Comparison of ENCODE assay signal across 13 cellular contexts in the genomic region with DNA sequence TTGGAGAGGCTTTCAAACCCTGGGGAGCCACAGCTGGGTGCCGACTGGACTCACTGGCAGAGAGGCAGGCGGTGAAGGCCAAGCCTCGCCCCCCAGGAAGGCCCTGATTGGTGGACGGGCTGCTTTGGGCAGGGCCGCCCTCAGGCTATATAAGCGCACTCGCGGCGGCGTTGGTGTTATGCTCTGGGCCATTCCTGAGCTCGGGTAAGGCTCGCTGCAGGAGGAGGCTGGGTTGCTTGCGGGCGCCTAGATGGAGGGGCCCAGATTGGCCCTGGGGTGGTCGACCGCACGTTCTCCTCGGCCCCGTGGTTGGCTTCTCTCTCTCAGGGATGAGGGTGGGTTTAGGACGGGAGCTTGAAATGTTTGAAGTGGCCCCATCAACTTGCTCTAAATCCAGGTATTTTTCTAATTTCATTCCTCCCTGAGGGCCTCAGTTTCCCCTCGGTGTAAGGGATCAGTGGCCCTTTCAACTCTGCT. TPM values are rescaled to one million over a fixed set of nuclear protein-coding genes. Genes with fewer than 3 reads are reported as not detected.
A peak's percentile ranks its signal among the peaks of the same experiment; 100 is the strongest.
DNase-seq lines count a peak whose midpoint lies in the region; ATAC-seq, FAIRE-seq and TF ChIP-seq lines count a peak whose summit lies in the region.
"Had no signal": no experiment of that assay in that cellular context is flagged by ENCODE, and none has a peak within 500 bp of the region (broad histone marks: within the 10 kb centered on the region; RNA-seq: fewer than 3 reads in every experiment).

A gene with protein sequence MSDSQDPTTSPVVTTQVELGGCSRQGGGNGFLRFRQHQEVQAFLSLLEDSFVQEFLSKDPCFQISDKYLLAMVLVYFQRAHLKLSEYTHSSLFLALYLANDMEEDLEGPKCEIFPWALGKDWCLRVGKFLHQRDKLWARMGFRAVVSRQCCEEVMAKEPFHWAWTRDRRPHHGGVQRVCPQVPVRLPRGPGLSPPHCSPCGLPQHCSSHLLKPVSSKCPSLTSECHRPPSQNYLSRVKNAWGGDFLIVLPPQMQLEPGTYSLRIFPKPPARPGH (plus strand): TSS at position 176 of the 477 bp plus-strand sequence. CDS start 1,125 bp downstream, outside the sequence.

- no peaks in the 10 kb centered on the region for H3K27me3 Mint-ChIP-seq in T-cell
- H3K27me3 Mint-ChIP-seq: T-helper 17 cell had no signal

- TF ChIP-seq POLR2A in HepG2 (IDR thresholded peaks at IDR 0.05; ENCODE audit: insufficient read depth in 1 of 2, low read depth in 2 of 2, low read length in 2 of 2) (peak; percentile 38 to 58; a peak in 3 of 4 replicates), right lobe of liver (IDR thresholded peaks at IDR 0.05) (no peak)

- TF ChIP-seq EP300 in HepG2 (IDR thresholded peaks at IDR 0.05; ENCODE audit: low read depth in 2 of 2, low read length in 2 of 2): no peak
- no peak for TF ChIP-seq EP300 in HepG2 (CRISPR knock-in tag; IDR thresholded peaks at IDR 0.05; ENCODE audit: borderline replicate concordance)

- WGBS in HepG2 (ENCODE audit: low lambda C conversion rate): 59% methylated on average over 1 of the region's 21 CpGs
- WGBS in right lobe of liver (ENCODE audit: insufficient coverage, low coverage, low lambda C conversion rate, missing lambda C conversion rate): no CpG with 5 or more reads among the region's 21 CpGs

- H3K4me1 ChIP-seq in HepG2 (ENCODE audit: insufficient read depth, low read length): peaks cover 80% of the 10 kb centered on the region
- peaks cover 0 to 7% (median 2%) of the 10 kb centered on the region in 4 donors for H3K4me1 ChIP-seq in right lobe of liver

- in situ Hi-C loops in HepG2 (cut with HindIII; ENCODE audit: extremely low pct_ligation_motif_present, low pct_unique_long_range_greater_than_20kb): no loop called here

- peaks cover 0 to 8% (median 3%) of the 10 kb centered on the region in 3 donors for H3K4me1 Mint-ChIP-seq in T-cell

- H2AFZ ChIP-seq in HepG2 (ENCODE audit: low read length): peak within 1 kb of the TSS; percentile 93

- no peaks in the 10 kb centered on the region for H4K20me1 ChIP-seq in HepG2 (ENCODE audit: insufficient read depth, low read length)

- DNase-seq in HepG2 (ENCODE audit: low spot score): peak; percentile 25
- no peak for DNase-seq in right lobe of liver
- no peak for DNase-seq in T-cell
- peak; percentile 83 for DNase-seq in iPS-NIHi7 (ENCODE audit: extremely low spot score)
- DNase-seq in amniotic stem cell (lab: John Stamatoyannopoulos, UW): no peak
- DNase-seq: activated gamma-delta T cell treated with Interleukin-2 at 50 U/mL for 16 hours, C1 segment of cervical spinal cord, NCI-H2171 treated with DMSO at 0.1 percent for 48 hours, T-helper 17 cell had no signal

- peak within 1 kb of the TSS in 2 of 3 experiments; percentile 15 to 30; a peak in 2 of 6 replicates for H3K4me3 ChIP-seq in HepG2 (replicated peaks in 1 of 3; ENCODE audit: insufficient read depth in 1 of 3, low read depth in 2 of 3, low read length in 3 of 3)
- H3K4me3 ChIP-seq in right lobe of liver: no peak within 1 kb of the TSS

- H3K4me2 ChIP-seq in HepG2 (ENCODE audit: low read depth, low read length): peak within 1 kb of the TSS; percentile 21

- no peaks in the 10 kb centered on the region for H3K9me3 ChIP-seq in HepG2 (ENCODE audit: low read length)
- H3K9me3 ChIP-seq in right lobe of liver: no peaks in the 10 kb centered on the region

- H3K27ac ChIP-seq in HepG2 (ENCODE audit: extremely low read length, insufficient read depth, low read length) (peak within 1 kb of the TSS; percentile 55), right lobe of liver (peak within 1 kb of the TSS in 1 of 3 donors; percentile 13)

- H3K27me3 ChIP-seq in HepG2 (ENCODE audit: control insufficient read depth in 1 of 2, insufficient read depth in 2 of 2, low read length in 2 of 2) (no peaks in the 10 kb centered on the region), right lobe of liver (no peaks in the 10 kb centered on the region)

- CTCF ChIA-PET in HepG2 (lab: Yijun Ruan, JAX; ENCODE audit: low intra/inter-chr PET ratio, low total read pairs): no interaction called here
- CTCF ChIA-PET in T-cell (lab: Charles Lee): no interaction called here

- intact Hi-C loops in HepG2 (cut with micrococcal nuclease; ENCODE audit: unreplicated experiment) (no loop called here), right lobe of liver (cut with DNase I) (no loop called here)

- POLR2A ChIA-PET in HepG2 (lab: Yijun Ruan, JAX): interaction anchor here (0.7 to 6.5 kb wide), 9 partner anchors 10 to 112 kb away, joined by 3 to 74 read pairs (median 5); a partner anchor contains a TSS
- POLR2A ChIA-PET in T-cell (lab: Charles Lee): no interaction called here

- no peaks in the 10 kb centered on the region for H3K79me2 ChIP-seq in HepG2 (ENCODE audit: insufficient read depth, low read length)

- H3K36me3 ChIP-seq in HepG2 (replicated peaks in 1 of 2; ENCODE audit: control insufficient read depth in 1 of 2, insufficient read depth in 2 of 2, low read length in 2 of 2) (no peaks in the 10 kb centered on the region), right lobe of liver (no peaks in the 10 kb centered on the region)

- H3K9me3 Mint-ChIP-seq in T-cell: no peaks in the 10 kb centered on the region

- H3K36me3 Mint-ChIP-seq in T-cell: no peaks in the 10 kb centered on the region

- H3K9ac ChIP-seq in HepG2 (ENCODE audit: insufficient read depth, low read depth, low read length): peak within 1 kb of the TSS; percentile 49; the same call in 1 of the 2 replicates

- no TSS peak for BruUV-seq in HepG2 (replicated peaks; lab: Mats Ljungman, UMichigan)

- no peak within 1 kb of the TSS for H3K4me3 Mint-ChIP-seq in T-cell
- H3K4me3 Mint-ChIP-seq: T-helper 17 cell had no signal

- FAIRE-seq in HepG2 (lab: Jason Lieb, UNC): no peak
- FAIRE-seq: HTR-8/SVneo had no signal

- peak within 1 kb of the TSS; percentile 67 to 78 for H3K27ac Mint-ChIP-seq in T-cell
- H3K27ac Mint-ChIP-seq: T-helper 17 cell had no signal

- no peak for TF ChIP-seq RAD21 in HepG2 (CRISPR knock-in tag; IDR thresholded peaks at IDR 0.05)

- TF ChIP-seq CTCF in HepG2 (CRISPR knock-in tag; IDR thresholded peaks at IDR 0.05): no peak
- TF ChIP-seq CTCF in right lobe of liver (IDR thresholded peaks at IDR 0.05): no peak

- peak; percentile 36 for ATAC-seq in HepG2
- ATAC-seq in right lobe of liver: no peak
- ATAC-seq in T-cell (replicated peaks in 1 of 4): no peak
- ATAC-seq in HG02870 (IDR thresholded peaks at IDR 0.05; ENCODE audit: unreplicated experiment): no peak
- ATAC-seq in GM18517 (IDR thresholded peaks at IDR 0.05; ENCODE audit: unreplicated experiment): no peak
- ATAC-seq in HG03457 (IDR thresholded peaks at IDR 0.05; ENCODE audit: unreplicated experiment): no peak
- ATAC-seq: T-helper 17 cell had no signal

TF ChIP-seq in HepG2, 621 proteins besides CTCF, POLR2A, EP300 and RAD21 (continues in another document):
- TF ChIP-seq, protein P1, sequence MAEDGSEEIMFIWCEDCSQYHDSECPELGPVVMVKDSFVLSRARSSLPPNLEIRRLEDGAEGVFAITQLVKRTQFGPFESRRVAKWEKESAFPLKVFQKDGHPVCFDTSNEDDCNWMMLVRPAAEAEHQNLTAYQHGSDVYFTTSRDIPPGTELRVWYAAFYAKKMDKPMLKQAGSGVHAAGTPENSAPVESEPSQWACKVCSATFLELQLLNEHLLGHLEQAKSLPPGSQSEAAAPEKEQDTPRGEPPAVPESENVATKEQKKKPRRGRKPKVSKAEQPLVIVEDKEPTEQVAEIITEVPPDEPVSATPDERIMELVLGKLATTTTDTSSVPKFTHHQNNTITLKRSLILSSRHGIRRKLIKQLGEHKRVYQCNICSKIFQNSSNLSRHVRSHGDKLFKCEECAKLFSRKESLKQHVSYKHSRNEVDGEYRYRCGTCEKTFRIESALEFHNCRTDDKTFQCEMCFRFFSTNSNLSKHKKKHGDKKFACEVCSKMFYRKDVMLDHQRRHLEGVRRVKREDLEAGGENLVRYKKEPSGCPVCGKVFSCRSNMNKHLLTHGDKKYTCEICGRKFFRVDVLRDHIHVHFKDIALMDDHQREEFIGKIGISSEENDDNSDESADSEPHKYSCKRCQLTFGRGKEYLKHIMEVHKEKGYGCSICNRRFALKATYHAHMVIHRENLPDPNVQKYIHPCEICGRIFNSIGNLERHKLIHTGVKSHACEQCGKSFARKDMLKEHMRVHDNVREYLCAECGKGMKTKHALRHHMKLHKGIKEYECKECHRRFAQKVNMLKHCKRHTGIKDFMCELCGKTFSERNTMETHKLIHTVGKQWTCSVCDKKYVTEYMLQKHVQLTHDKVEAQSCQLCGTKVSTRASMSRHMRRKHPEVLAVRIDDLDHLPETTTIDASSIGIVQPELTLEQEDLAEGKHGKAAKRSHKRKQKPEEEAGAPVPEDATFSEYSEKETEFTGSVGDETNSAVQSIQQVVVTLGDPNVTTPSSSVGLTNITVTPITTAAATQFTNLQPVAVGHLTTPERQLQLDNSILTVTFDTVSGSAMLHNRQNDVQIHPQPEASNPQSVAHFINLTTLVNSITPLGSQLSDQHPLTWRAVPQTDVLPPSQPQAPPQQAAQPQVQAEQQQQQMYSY (CRISPR knock-in tag; IDR thresholded peaks at IDR 0.05): no peak

RNA-seq across cellular contexts. Expression of the gene that starts here (rescaled TPM):
- total RNA-seq in HepG2 (2016; rRNA removed; fragmentation: Illumina TruSeq; extraction: Trizol): 0.15 TPM in 1 of 2 replicates, not detected in the other
- total RNA-seq in HepG2 (2016; cell fraction: cytosol; rRNA removed; fragmentation: Illumina TruSeq; extraction: Trizol; ENCODE audit: low read depth): not detected in 2 replicates
- total RNA-seq in HepG2 (2016; cell fraction: insoluble cytoplasmic fraction; rRNA removed; fragmentation: Illumina TruSeq; extraction: Trizol): 0.15 and 0.19 TPM in 2 replicates
- total RNA-seq in HepG2 (2016; cell fraction: membrane; rRNA removed; fragmentation: Illumina TruSeq; extraction: Trizol): not detected in 2 replicates
- not detected in 2 replicates for total RNA-seq in HepG2 (2016; cell fraction: nucleus; rRNA removed; fragmentation: Illumina TruSeq; extraction: Trizol)
- polyA plus RNA-seq in HepG2 (2011; rRNA removed): 0.26 and 0.33 TPM in 2 replicates
- polyA plus RNA-seq in HepG2 (2011; cell fraction: cytosol; rRNA removed): 0.18 and 0.28 TPM in 2 replicates
- polyA plus RNA-seq in HepG2 (2011; cell fraction: nucleus; rRNA removed): 0.42 and 0.71 TPM in 2 replicates
- 0.39 and 0.44 TPM in 2 replicates for polyA plus RNA-seq in HepG2 (2012)
- polyA plus RNA-seq in HepG2 (2016; cell fraction: cytosol; fragmentation: Illumina TruSeq; extraction: Trizol; ENCODE audit: low read depth): not detected in 2 replicates
- polyA plus RNA-seq in HepG2 (2016; cell fraction: insoluble cytoplasmic fraction; fragmentation: Illumina TruSeq; extraction: Trizol; ENCODE audit: low read depth): not detected in 2 replicates
- polyA plus RNA-seq in HepG2 (2016; cell fraction: membrane; fragmentation: Illumina TruSeq; extraction: Trizol; ENCODE audit: low read depth): not detected in 2 replicates
- polyA plus RNA-seq in HepG2 (2016; cell fraction: nucleus; fragmentation: Illumina TruSeq; extraction: Trizol; ENCODE audit: insufficient read depth, low read depth): 0.52 TPM in 1 of 2 replicates, not detected in the other
- not detected in 2 replicates for polyA minus RNA-seq in HepG2 (2011; rRNA and poly(A)+ RNA removed; ENCODE audit: low replicate concordance)
- polyA minus RNA-seq in HepG2 (2011; cell fraction: cytosol; rRNA and poly(A)+ RNA removed): 0.59 TPM in 1 of 2 replicates, not detected in the other
- not detected in 2 replicates for polyA minus RNA-seq in HepG2 (2011; cell fraction: nucleus; rRNA and poly(A)+ RNA removed)
- total RNA-seq in right lobe of liver: 1 to 10 TPM in 2 of 6 experiments, under 1 TPM in 2, not detected in 2; 0.49 to 1.8 (median 0.87) TPM
- total RNA-seq in T-cell: not detected

Comparison
In these comparisons a context has a peak if more than half of its experiments do, and no peak if none do; other contexts are left out.
1. Peak in DNase-seq, ATAC-seq, H3K4me3 ChIP-seq, H3K27ac ChIP-seq, H3K9ac ChIP-seq and H3K4me2 ChIP-seq in HepG2; RNA of the gene not detected or under 1 TPM.